In the genomic region with DNA sequence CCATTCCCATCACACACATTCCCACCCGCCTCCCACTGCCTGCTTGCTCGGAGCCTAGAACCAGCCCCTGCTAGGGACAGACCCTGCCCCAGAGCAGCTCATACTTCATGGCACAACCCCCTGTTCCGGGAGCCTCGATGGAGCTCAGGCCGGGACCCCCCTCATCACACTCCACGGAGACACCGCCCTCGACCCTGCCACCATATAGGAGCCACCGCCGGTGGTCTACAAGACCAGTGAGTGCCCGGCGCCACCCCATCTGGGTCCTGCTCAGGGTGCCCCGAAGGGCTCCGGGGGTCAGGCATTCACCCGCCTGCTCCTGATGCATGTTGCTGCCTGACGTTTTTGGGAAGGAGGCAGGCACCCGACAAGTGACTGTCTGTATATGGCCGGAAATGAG, we compare ENCODE assay signal across 27 cellular contexts.
"Had no signal": no experiment of that assay in that cellular context is flagged by ENCODE, and none has a peak within 500 bp of the region (broad histone marks: within the 10 kb centered on the region; RNA-seq: fewer than 3 reads in every experiment).

No MANE protein-coding gene starts in this region.

- H3K27ac Mint-ChIP-seq: immature natural killer cell; naive thymus-derived CD8-positive, alpha-beta T cell; nephron; progenitor cell of endocrine pancreas; stimulated activated effector memory CD8-positive, alpha-beta T cell treated with anti-CD3 and anti-CD28 coated beads, Interleukin-12 subunit alpha, Interleukin-12 subunit beta, amount 100 ng/mL, for 72 hours; stimulated activated naive CD8-positive, alpha-beta T cell treated with anti-CD3 and anti-CD28 coated beads, Interleukin-15, Interleukin-2, amounts not matched to agents 100 ng/mL and 50 ng/mL, for 24 hours had no signal

- H3K36me3 Mint-ChIP-seq: immature natural killer cell; naive thymus-derived CD8-positive, alpha-beta T cell; stimulated activated effector memory CD8-positive, alpha-beta T cell treated with anti-CD3 and anti-CD28 coated beads, Interleukin-12 subunit alpha, Interleukin-12 subunit beta, amount 100 ng/mL, for 72 hours had no signal

- H3K4me1 Mint-ChIP-seq: stimulated activated effector memory CD8-positive, alpha-beta T cell treated with anti-CD3 and anti-CD28 coated beads, Interleukin-12 subunit alpha, Interleukin-12 subunit beta, amount 100 ng/mL, for 72 hours had no signal

- H3K4me3 ChIP-seq: left lung, lower lobe of right lung, ovary, right atrium auricular region, sigmoid colon, spleen, suprapubic skin, thoracic aorta, tibial artery, upper lobe of right lung had no signal

- H3K4me1 ChIP-seq: left lung, lower lobe of right lung, spleen, suprapubic skin, upper lobe of right lung had no signal

- H3K9me3 Mint-ChIP-seq: immature natural killer cell; naive thymus-derived CD8-positive, alpha-beta T cell; nephron; neural crest cell; stimulated activated effector memory CD8-positive, alpha-beta T cell treated with anti-CD3 and anti-CD28 coated beads, Interleukin-12 subunit alpha, Interleukin-12 subunit beta, amount 100 ng/mL, for 72 hours; stimulated activated naive CD8-positive, alpha-beta T cell treated with anti-CD3 and anti-CD28 coated beads, Interleukin-15, Interleukin-2, amounts not matched to agents 100 ng/mL and 50 ng/mL, for 24 hours had no signal

- H3K27me3 ChIP-seq: ovary, upper lobe of right lung had no signal

- DNase-seq: head of caudate nucleus; hypothalamus; immature natural killer cell; kidney; left colon; lower lobe of right lung; mammary epithelial cell; mesenchymal stem cell; naive thymus-derived CD8-positive, alpha-beta T cell; sigmoid colon; small intestine; spleen; stimulated activated CD4-positive, alpha-beta T cell treated with anti-CD3 and anti-CD28 coated beads, Interleukin-4, amount 100 ng/mL, for 24 hours; stimulated activated naive CD4-positive, alpha-beta T cell; tibial artery; trophoblast cell; upper lobe of right lung had no signal

- H3K4me3 Mint-ChIP-seq: immature natural killer cell; naive thymus-derived CD8-positive, alpha-beta T cell; nephron; neural crest cell; stimulated activated effector memory CD8-positive, alpha-beta T cell treated with anti-CD3 and anti-CD28 coated beads, Interleukin-12 subunit alpha, Interleukin-12 subunit beta, amount 100 ng/mL, for 72 hours; stimulated activated naive CD8-positive, alpha-beta T cell treated with anti-CD3 and anti-CD28 coated beads, Interleukin-15, Interleukin-2, amounts not matched to agents 100 ng/mL and 50 ng/mL, for 24 hours had no signal

- H3K27ac ChIP-seq: left lung, lower lobe of right lung, ovary, right atrium auricular region, sigmoid colon, spleen, suprapubic skin, thoracic aorta, tibial artery, upper lobe of right lung had no signal

- ATAC-seq: left colon; left lung; lower lobe of right lung; naive thymus-derived CD8-positive, alpha-beta T cell; stimulated activated effector memory CD8-positive, alpha-beta T cell treated with anti-CD3 and anti-CD28 coated beads, Interleukin-12 subunit alpha, Interleukin-12 subunit beta, amount 100 ng/mL, for 72 hours; upper lobe of right lung had no signal

- H3K9me3 ChIP-seq: left lung, lower lobe of right lung, ovary, right atrium auricular region, sigmoid colon, spleen, suprapubic skin, thoracic aorta, tibial artery, upper lobe of right lung had no signal

- H3K36me3 ChIP-seq: left lung, lower lobe of right lung, ovary, right atrium auricular region, sigmoid colon, spleen, suprapubic skin, thoracic aorta, tibial artery, upper lobe of right lung had no signal
